Comparison of ENCODE assay signal across 1 cellular context in the genomic region with DNA sequence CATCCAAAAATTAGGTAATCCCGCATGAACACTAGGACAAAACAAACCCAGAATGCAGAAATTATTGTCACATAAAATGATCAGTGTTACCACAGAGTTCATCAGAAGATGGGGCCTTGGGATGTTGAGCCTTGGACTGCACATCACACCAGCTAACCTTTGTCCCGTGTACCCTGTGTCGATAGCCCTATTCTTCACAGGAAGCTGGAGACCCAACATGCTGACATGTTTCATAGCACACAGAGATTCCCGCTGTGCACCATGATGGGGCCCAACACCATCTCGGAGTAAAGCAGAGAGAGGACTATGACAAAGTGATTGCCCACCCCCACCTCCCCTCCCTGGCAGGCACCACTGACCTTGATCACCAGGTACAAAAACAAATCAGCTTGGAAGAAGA.
TF ChIP-seq lines count a peak whose summit lies in the region.

No MANE protein-coding gene starts in this region.

TF ChIP-seq in HepG2, 621 proteins besides CTCF, POLR2A, EP300 and RAD21 (continued from another document):
- TF ChIP-seq, protein P1, sequence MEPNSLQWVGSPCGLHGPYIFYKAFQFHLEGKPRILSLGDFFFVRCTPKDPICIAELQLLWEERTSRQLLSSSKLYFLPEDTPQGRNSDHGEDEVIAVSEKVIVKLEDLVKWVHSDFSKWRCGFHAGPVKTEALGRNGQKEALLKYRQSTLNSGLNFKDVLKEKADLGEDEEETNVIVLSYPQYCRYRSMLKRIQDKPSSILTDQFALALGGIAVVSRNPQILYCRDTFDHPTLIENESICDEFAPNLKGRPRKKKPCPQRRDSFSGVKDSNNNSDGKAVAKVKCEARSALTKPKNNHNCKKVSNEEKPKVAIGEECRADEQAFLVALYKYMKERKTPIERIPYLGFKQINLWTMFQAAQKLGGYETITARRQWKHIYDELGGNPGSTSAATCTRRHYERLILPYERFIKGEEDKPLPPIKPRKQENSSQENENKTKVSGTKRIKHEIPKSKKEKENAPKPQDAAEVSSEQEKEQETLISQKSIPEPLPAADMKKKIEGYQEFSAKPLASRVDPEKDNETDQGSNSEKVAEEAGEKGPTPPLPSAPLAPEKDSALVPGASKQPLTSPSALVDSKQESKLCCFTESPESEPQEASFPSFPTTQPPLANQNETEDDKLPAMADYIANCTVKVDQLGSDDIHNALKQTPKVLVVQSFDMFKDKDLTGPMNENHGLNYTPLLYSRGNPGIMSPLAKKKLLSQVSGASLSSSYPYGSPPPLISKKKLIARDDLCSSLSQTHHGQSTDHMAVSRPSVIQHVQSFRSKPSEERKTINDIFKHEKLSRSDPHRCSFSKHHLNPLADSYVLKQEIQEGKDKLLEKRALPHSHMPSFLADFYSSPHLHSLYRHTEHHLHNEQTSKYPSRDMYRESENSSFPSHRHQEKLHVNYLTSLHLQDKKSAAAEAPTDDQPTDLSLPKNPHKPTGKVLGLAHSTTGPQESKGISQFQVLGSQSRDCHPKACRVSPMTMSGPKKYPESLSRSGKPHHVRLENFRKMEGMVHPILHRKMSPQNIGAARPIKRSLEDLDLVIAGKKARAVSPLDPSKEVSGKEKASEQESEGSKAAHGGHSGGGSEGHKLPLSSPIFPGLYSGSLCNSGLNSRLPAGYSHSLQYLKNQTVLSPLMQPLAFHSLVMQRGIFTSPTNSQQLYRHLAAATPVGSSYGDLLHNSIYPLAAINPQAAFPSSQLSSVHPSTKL (CRISPR knock-in tag; IDR thresholded peaks at IDR 0.05), result peak; percentile 21; the same call in 1 of the 2 replicates
- TF ChIP-seq HDAC1 (CRISPR knock-in tag; IDR thresholded peaks at IDR 0.05), result peak; percentile 48
- TF ChIP-seq ZMAT3 (CRISPR knock-in tag; conservative IDR thresholded peaks at IDR 0.05), result 0 out of 2 replicates have a peak, but pooled peaks have one; percentile 52
- TF ChIP-seq MIXL1 (CRISPR knock-in tag; IDR thresholded peaks at IDR 0.05), result peak; percentile 72; the same call in 1 of the 2 replicates
- 0 out of 2 replicates have a peak, but pooled peaks have one; percentile 48 for TF ChIP-seq ZZZ3 (CRISPR knock-in tag; IDR thresholded peaks at IDR 0.05; ENCODE audit: borderline replicate concordance)
- TF ChIP-seq ZEB1 (IDR thresholded peaks at IDR 0.05; ENCODE audit: insufficient replicate concordance, low read depth), result no peak
- 0 out of 2 replicates have a peak, but pooled peaks have one; percentile 24 for TF ChIP-seq ZNF12 (CRISPR knock-in tag; IDR thresholded peaks at IDR 0.05)
- peak; percentile 39; the same call in 1 of the 2 replicates for TF ChIP-seq DPF2 (CRISPR knock-in tag; IDR thresholded peaks at IDR 0.05; ENCODE audit: borderline replicate concordance, low read depth)
- 0 out of 2 replicates have a peak, but pooled peaks have one; percentile 31 for TF ChIP-seq ZNF792 (CRISPR knock-in tag; IDR thresholded peaks at IDR 0.05)
- peak; percentile 84 for TF ChIP-seq HNF4A (CRISPR knock-in tag; IDR thresholded peaks at IDR 0.05)
- TF ChIP-seq TP53 (CRISPR knock-in tag; conservative IDR thresholded peaks at IDR 0.05), result no peak
- TF ChIP-seq ZMYM3 (CRISPR knock-in tag; IDR thresholded peaks at IDR 0.05), result peak; percentile 73
- TF ChIP-seq RORA (CRISPR knock-in tag; IDR thresholded peaks at IDR 0.05), result no peak
- peak; percentile 60 for TF ChIP-seq SALL1 (CRISPR knock-in tag; IDR thresholded peaks at IDR 0.05)
- TF ChIP-seq NCOR1 (IDR thresholded peaks at IDR 0.05; ENCODE audit: borderline replicate concordance, low read length), result 0 out of 2 replicates have a peak, but pooled peaks have one; percentile 55
- no peak for TF ChIP-seq FOSL2 (CRISPR knock-in tag; IDR thresholded peaks at IDR 0.05)
- no peak for TF ChIP-seq ZNF431 (CRISPR knock-in tag; IDR thresholded peaks at IDR 0.05; ENCODE audit: borderline replicate concordance, low read depth)
